1 cellular context compared by ENCODE assay signal in the genomic region with DNA sequence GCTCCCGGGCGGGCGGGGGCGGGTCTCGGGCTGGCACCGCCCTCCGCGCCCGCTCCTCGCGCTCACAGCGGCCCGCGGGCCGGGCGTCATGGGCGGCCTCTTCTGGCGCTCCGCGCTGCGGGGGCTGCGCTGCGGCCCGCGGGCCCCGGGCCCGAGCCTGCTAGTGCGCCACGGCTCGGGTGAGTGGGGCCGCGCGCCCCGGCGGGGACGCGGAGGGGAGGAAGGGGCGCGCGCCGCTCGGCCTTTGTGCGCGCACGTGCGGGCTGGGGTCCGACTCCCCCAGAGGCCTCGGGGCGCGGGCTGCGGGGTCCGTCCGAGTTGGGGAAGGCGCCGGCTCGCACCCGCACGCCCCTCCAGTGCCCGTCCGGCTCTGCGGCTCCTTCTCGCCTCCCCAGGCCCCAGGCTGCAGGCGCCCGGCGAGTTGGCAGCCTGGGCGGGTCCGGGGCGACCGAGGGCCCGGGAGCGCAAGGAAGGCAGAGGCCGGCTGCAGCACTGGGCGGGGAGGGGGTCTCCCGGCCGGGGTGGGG.
TF ChIP-seq lines count a peak whose summit lies in the region.

A gene (plus strand): TSS at position 65 of the 527 bp plus-strand sequence. CDS start 24 bp downstream, at position 89.

TF ChIP-seq in neural cell, 6 proteins besides CTCF, POLR2A, EP300 and RAD21:
- TF ChIP-seq POLR2AphosphoS5 (IDR thresholded peaks at IDR 0.05), result peak; percentile 2
- no peak for TF ChIP-seq SMC3 (conservative IDR thresholded peaks at IDR 0.05; ENCODE audit: poor library complexity)
- TF ChIP-seq MXI1 (conservative IDR thresholded peaks at IDR 0.05; ENCODE audit: poor library complexity, severe bottlenecking), result peak; percentile 57
- no peak for TF ChIP-seq EZH2 (IDR thresholded peaks at IDR 0.05; ENCODE audit: borderline replicate concordance, insufficient read depth, low read length, poor library complexity, severe bottlenecking)
